Comparison of ENCODE assay signal across 9 cellular contexts in the genomic region with DNA sequence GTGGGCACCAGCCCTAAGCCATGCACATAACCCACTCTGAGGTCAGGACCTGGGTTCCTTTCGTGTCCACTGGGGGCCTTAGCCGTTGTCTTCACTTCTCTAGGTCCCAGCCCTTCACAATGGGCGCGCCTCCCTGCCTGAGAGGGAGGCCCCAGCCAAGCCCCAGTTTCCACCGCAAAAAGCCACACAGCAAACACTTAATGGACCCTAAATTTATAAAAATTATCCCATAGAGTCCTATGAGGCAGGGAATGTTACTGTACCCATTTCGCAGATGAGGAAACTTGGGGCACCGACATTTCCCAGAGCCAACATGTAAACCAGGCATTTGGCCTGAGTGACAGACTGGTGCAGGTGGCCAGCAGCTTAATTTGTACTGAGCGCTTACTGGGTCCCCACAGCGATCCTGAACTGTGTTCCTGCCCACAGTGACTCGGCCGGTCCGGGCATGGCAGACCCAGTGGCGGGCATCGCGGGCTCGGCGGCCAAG. TPM values are rescaled to one million over a fixed set of nuclear protein-coding genes. Genes with fewer than 3 reads are reported as not detected.
DNase-seq lines count a peak whose midpoint lies in the region; ATAC-seq and TF ChIP-seq lines count a peak whose summit lies in the region.
"Had no signal": no experiment of that assay in that cellular context is flagged by ENCODE, and none has a peak within 500 bp of the region (broad histone marks: within the 10 kb centered on the region; RNA-seq: fewer than 3 reads in every experiment).

No MANE protein-coding gene starts in this region.

- no peak for ATAC-seq in Panc1
- ATAC-seq in HG03460 (IDR thresholded peaks at IDR 0.05; ENCODE audit: unreplicated experiment) = no peak

- H3K9me3 ChIP-seq in CD4-positive, alpha-beta memory T cell (ENCODE audit: control insufficient read depth in 1 of 2, low read length in 2 of 2) = no peaks in the 10 kb centered on the region
- H3K9me3 ChIP-seq in Panc1 (ENCODE audit: control insufficient read depth, insufficient read depth, low read depth, low read length) (no peaks in the 10 kb centered on the region), esophagus (ENCODE audit: control insufficient read depth in 2 of 2, insufficient read depth in 1 of 2, low read depth in 1 of 2, low read length in 1 of 2) (no peaks in the 10 kb centered on the region)

- TF ChIP-seq CTCF in Panc1 (IDR thresholded peaks at IDR 0.05) (no peak), osteocyte (IDR thresholded peaks at IDR 0.05) (no peak)

- H3K27me3 Mint-ChIP-seq in CD4-positive, alpha-beta memory T cell = peaks cover 6 to 12% of the 10 kb centered on the region in 2 donors
- H3K27me3 Mint-ChIP-seq in osteocyte (ENCODE audit: unreplicated experiment) = no peaks in the 10 kb centered on the region

- WGBS in esophagus, 2 donors = 52 to 65% methylated on average over 17 of the region's 17 CpGs

- no peaks in the 10 kb centered on the region for H3K9me3 Mint-ChIP-seq in CD4-positive, alpha-beta memory T cell
- H3K9me3 Mint-ChIP-seq in osteocyte (ENCODE audit: unreplicated experiment) = no peaks in the 10 kb centered on the region

- peak overlapping the region; percentile 78 to 85 (median 82) for H3K4me3 Mint-ChIP-seq in CD4-positive, alpha-beta memory T cell
- peak overlapping the region; percentile 84 for H3K4me3 Mint-ChIP-seq in osteocyte (ENCODE audit: unreplicated experiment)

- BruUV-seq in Panc1 (replicated peaks; lab: Mats Ljungman, UMichigan) = no TSS peak

- no peak for DNase-seq in CD4-positive, alpha-beta memory T cell
- DNase-seq in Panc1 (ENCODE audit: low read depth, low spot score) (no peak), osteocyte (ENCODE audit: extremely low spot score, unreplicated experiment) (no peak), medulla oblongata (ENCODE audit: extremely low spot score) (no peak), HCEC 1CT (no peak), NCI-H1930 (lab: John Stamatoyannopoulos, UW) (no peak)
- DNase-seq: NK-92 treated with Interleukin-12 subunit alpha and Interleukin-12 subunit beta, amount 100 ng/mL, for 24 hours had no signal

- H3K4me1 ChIP-seq in CD4-positive, alpha-beta memory T cell (ENCODE audit: insufficient read depth, low read length) = peaks cover 26% of the 10 kb centered on the region
- H3K4me1 ChIP-seq in Panc1 (ENCODE audit: control insufficient read depth, insufficient read depth, low read length) (peaks cover 31% of the 10 kb centered on the region), esophagus (ENCODE audit: control insufficient read depth in 2 of 2, insufficient read depth in 2 of 2, low read length in 1 of 2) (peaks cover 20 to 30% of the 10 kb centered on the region in 2 donors)

- no peaks in the 10 kb centered on the region for H3K36me3 Mint-ChIP-seq in CD4-positive, alpha-beta memory T cell
- no peaks in the 10 kb centered on the region for H3K36me3 Mint-ChIP-seq in osteocyte (ENCODE audit: unreplicated experiment)

- peaks cover 8 to 40% (median 20%) of the 10 kb centered on the region in 4 donors for H3K4me1 Mint-ChIP-seq in CD4-positive, alpha-beta memory T cell
- H3K4me1 Mint-ChIP-seq in osteocyte (ENCODE audit: unreplicated experiment) = peaks cover 51% of the 10 kb centered on the region

- no peak overlapping the region for H3K4me3 ChIP-seq in CD4-positive, alpha-beta memory T cell (ENCODE audit: low read length in 2 of 2)
- H3K4me3 ChIP-seq in Panc1 (ENCODE audit: low read depth in 2 of 2, low read length in 2 of 2) = peak overlapping the region; percentile 66 to 75
- H3K4me3 ChIP-seq in esophagus (ENCODE audit: low read depth in 1 of 2, low read length in 2 of 2) = peak overlapping the region; percentile 74 to 78

- peak overlapping the region in 3 of 7 donors; percentile 25 to 73 (median 72) for H3K27ac Mint-ChIP-seq in CD4-positive, alpha-beta memory T cell
- peak overlapping the region; percentile 85 for H3K27ac Mint-ChIP-seq in osteocyte (ENCODE audit: unreplicated experiment)

- in situ Hi-C loops in Panc1 (cut with HindIII; ENCODE audit: low pct_unique_long_range_greater_than_20kb, low sequenced_read_pairs) = no loop called here

- intact Hi-C loops in CD4-positive, alpha-beta memory T cell (cut with micrococcal nuclease) = no loop called here
- intact Hi-C loops in Panc1 (cut with micrococcal nuclease; ENCODE audit: unreplicated experiment) = no loop called here

- no peaks in the 10 kb centered on the region for H3K36me3 ChIP-seq in CD4-positive, alpha-beta memory T cell (ENCODE audit: insufficient read depth, low read length)
- H3K36me3 ChIP-seq in Panc1 (ENCODE audit: control insufficient read depth, insufficient read depth, low read length) = no peaks in the 10 kb centered on the region; the same call in 1 of the 2 replicates
- H3K36me3 ChIP-seq in esophagus (ENCODE audit: control insufficient read depth in 2 of 2, insufficient read depth in 2 of 2, low read length in 1 of 2) = no peaks in the 10 kb centered on the region

- POLR2A ChIA-PET in CD4-positive, alpha-beta memory T cell (lab: Charles Lee; ENCODE audit: partially characterized antibody) = no interaction called here
- POLR2A ChIA-PET in Panc1 (lab: Charles Lee) = no interaction called here

- no peaks in the 10 kb centered on the region for H3K27me3 ChIP-seq in CD4-positive, alpha-beta memory T cell (ENCODE audit: insufficient read depth, low read length)
- H3K27me3 ChIP-seq in Panc1 (ENCODE audit: control insufficient read depth, insufficient read depth, low read length) (no peaks in the 10 kb centered on the region), esophagus (ENCODE audit: control insufficient read depth in 1 of 2, insufficient read depth in 2 of 2, low read length in 2 of 2) (no peaks in the 10 kb centered on the region)

- CTCF ChIA-PET in CD4-positive, alpha-beta memory T cell (lab: Charles Lee; ENCODE audit: partially characterized antibody) = interaction anchor here (1.9 kb wide), 1 partner anchor 13 kb away, joined by 4 read pairs; no protein-coding TSS in a partner anchor
- CTCF ChIA-PET in Panc1 (lab: Charles Lee) = no interaction called here

- no peak overlapping the region for H3K27ac ChIP-seq in CD4-positive, alpha-beta memory T cell (ENCODE audit: low read depth, low read length)
- H3K27ac ChIP-seq in Panc1 (ENCODE audit: low read length) (peak overlapping the region; percentile 86), esophagus (ENCODE audit: low read depth in 2 of 2, low read length in 1 of 2) (peak overlapping the region; percentile 75 to 86)

RNA-seq across cellular contexts. Expression of gene GAS2L1, which starts 1.3 kb away (rescaled TPM):
- 1 to 10 TPM in 1 of 2 experiments, under 1 TPM in 1; 0.47 to 1.2 TPM for total RNA-seq in CD4-positive, alpha-beta memory T cell
- under 1 TPM; 0.81 to 0.88 TPM for polyA plus RNA-seq in CD4-positive, alpha-beta memory T cell
- total RNA-seq in Panc1 (2021; ENCODE audit: unreplicated experiment) (68.8 TPM), osteocyte (21.6 and 22.3 TPM in 2 replicates)
- 74.4 TPM for polyA plus RNA-seq in Panc1 (2012; ENCODE audit: insufficient read length)
- 10 to 100 TPM; 24.3 to 25.2 TPM for polyA plus RNA-seq in esophagus

RNA-seq across cellular contexts. Expression of gene RASL10A, which starts 7.8 kb away (rescaled TPM):
- total RNA-seq in CD4-positive, alpha-beta memory T cell = under 1 TPM; 0.36 to 0.79 TPM
- polyA plus RNA-seq in CD4-positive, alpha-beta memory T cell = not detected
- total RNA-seq in Panc1 (2021; ENCODE audit: unreplicated experiment) (2.6 TPM), osteocyte (not detected in 2 replicates)
- polyA plus RNA-seq in Panc1 (2012; ENCODE audit: insufficient read length) = 2.4 TPM
- polyA plus RNA-seq in esophagus = 1 to 10 TPM in 1 of 2 donors, under 1 TPM in 1; 0.48 to 1.0 TPM

RNA-seq across cellular contexts. Expression of gene EWSR1, which starts 39.6 kb away (rescaled TPM):
- total RNA-seq in CD4-positive, alpha-beta memory T cell = 100 to 1,000 TPM; 247 to 250 TPM
- polyA plus RNA-seq in CD4-positive, alpha-beta memory T cell = 100 to 1,000 TPM; 192 to 210 TPM
- total RNA-seq in Panc1 (2021; ENCODE audit: unreplicated experiment) (272 TPM), osteocyte (218 and 228 TPM in 2 replicates)
- polyA plus RNA-seq in Panc1 (2012; ENCODE audit: insufficient read length) = 240 TPM
- polyA plus RNA-seq in esophagus = 100 to 1,000 TPM; 103 to 138 TPM

RNA-seq across cellular contexts. Expression of gene RHBDD3, which starts 39.9 kb away (rescaled TPM):
- 10 to 100 TPM; 14.2 to 16.1 TPM for total RNA-seq in CD4-positive, alpha-beta memory T cell
- polyA plus RNA-seq in CD4-positive, alpha-beta memory T cell = 1 to 10 TPM; 7.8 to 8.0 TPM
- total RNA-seq in Panc1 (2021; ENCODE audit: unreplicated experiment) (49.6 TPM), osteocyte (41.0 and 45.8 TPM in 2 replicates)
- polyA plus RNA-seq in Panc1 (2012; ENCODE audit: insufficient read length) = 48.2 TPM
- 10 to 100 TPM; 15.1 to 20.9 TPM for polyA plus RNA-seq in esophagus

Comparison
In these comparisons a context has a peak if more than half of its experiments do, and no peak if none do; other contexts are left out.
1. H3K4me3 ChIP-seq: peak in Panc1 (2 of 2) and esophagus (2 of 2); none in CD4-positive, alpha-beta memory T cell (0 of 2).
2. RNA of gene GAS2L1, which starts 1.3 kb away (total RNA-seq): 68.8 TPM in Panc1 (single experiment) and 21.6 to 22.3 TPM in osteocyte; 0.47 to 1.2 TPM in CD4-positive, alpha-beta memory T cell; every median in the first group is over 10 times any median in the second.